ENCODE assay signal across 8 cellular contexts in genomic region chr17:74768069-74768762, GRCh38. TPM values are rescaled to one million over a fixed set of nuclear protein-coding genes. Genes with fewer than 3 reads are reported as not detected.
A peak's percentile ranks its signal among the peaks of the same experiment; 100 is the strongest.
DNase-seq lines count a peak whose midpoint lies in the region; ATAC-seq lines count a peak whose summit lies in the region.
"Had no signal": no experiment of that assay in that cellular context is flagged by ENCODE, and none has a peak within 500 bp of the region (broad histone marks: within the 10 kb centered on the region; RNA-seq: fewer than 3 reads in every experiment).

No MANE protein-coding gene starts in this region.

- peak overlapping the region; percentile 23 for H3K9ac ChIP-seq in adipocyte (ENCODE audit: low read length)

- peak; percentile 50 to 53 for ATAC-seq in right cardiac atrium

- DNase-seq in HT1080 (ENCODE audit: low read depth), result peak; percentile 68
- no peak for DNase-seq in adipocyte (ENCODE audit: low read depth)
- peak; percentile 70 to 81 (median 79) for DNase-seq in right cardiac atrium
- DNase-seq in stromal cell of bone marrow (ENCODE audit: low read depth), result peak; percentile 62
- DNase-seq in NCI-H1092 (lab: John Stamatoyannopoulos, UW), result no peak
- DNase-seq in stimulated activated CD4-positive, alpha-beta T cell treated with anti-CD3 and anti-CD28 coated beads, Interleukin-4, amount 100 ng/mL, for 24 hours, result no peak
- DNase-seq in HPDE6-E6E7 (ENCODE audit: extremely low spot score), result no peak

- peaks cover 38% of the 10 kb centered on the region for H3K36me3 ChIP-seq in adipocyte (ENCODE audit: control insufficient read depth, insufficient read depth, low read length, severe bottlenecking)

- no peak overlapping the region for H3K4me3 ChIP-seq in adipocyte (ENCODE audit: low read length)
- H3K4me3 ChIP-seq in right cardiac atrium (ENCODE audit: low read length), result no peak overlapping the region
- H3K4me3 ChIP-seq: Peyer's patch had no signal

- no peaks in the 10 kb centered on the region for H3K9me3 ChIP-seq in adipocyte (ENCODE audit: control insufficient read depth, low read length)
- no peaks in the 10 kb centered on the region for H3K9me3 ChIP-seq in right cardiac atrium (ENCODE audit: control insufficient read depth, low read length)
- H3K9me3 ChIP-seq: Peyer's patch had no signal

- H3K27me3 ChIP-seq in adipocyte (replicated peaks; ENCODE audit: control insufficient read depth, insufficient read depth, low read length), result no peaks in the 10 kb centered on the region
- H3K27me3 ChIP-seq in right cardiac atrium (ENCODE audit: control insufficient read depth, insufficient read depth), result no peaks in the 10 kb centered on the region
- H3K27me3 ChIP-seq: Peyer's patch had no signal

- 49% methylated on average over 17 of the region's 17 CpGs for WGBS in right cardiac atrium

- intact Hi-C loops in right cardiac atrium (cut with DNase I), result no loop called here

- H3K27ac ChIP-seq in right cardiac atrium (ENCODE audit: low read length), result peak overlapping the region; percentile 16

- H3K4me1 ChIP-seq in adipocyte (ENCODE audit: control insufficient read depth, insufficient read depth, low read length), result peaks cover 14% of the 10 kb centered on the region
- H3K4me1 ChIP-seq in right cardiac atrium (ENCODE audit: control insufficient read depth, insufficient read depth, low read length), result no peaks in the 10 kb centered on the region

RNA-seq across cellular contexts. Expression of gene NAT9, which starts 7.9 kb away (rescaled TPM):
- total RNA-seq in HT1080 (2014; rRNA removed; shearing (Covaris generic)), result 21.9 and 32.6 TPM in 2 replicates
- polyA plus RNA-seq in HT1080 (2015; cell fraction: cytosol; rRNA removed), result 18.6 and 23.2 TPM in 2 replicates
- polyA plus RNA-seq in HT1080 (2015; cell fraction: nucleus; rRNA removed), result 219 and 223 TPM in 2 replicates
- total RNA-seq in right cardiac atrium, result 10 to 100 TPM; 21.7 to 31.1 (median 25.0) TPM
- polyA plus RNA-seq in right cardiac atrium, result 16.8 TPM

RNA-seq across cellular contexts. Expression of gene NHERF1, which starts 19.8 kb away (rescaled TPM):
- 32.8 and 41.8 TPM in 2 replicates for total RNA-seq in HT1080 (2014; rRNA removed; shearing (Covaris generic))
- polyA plus RNA-seq in HT1080 (2015; cell fraction: cytosol; rRNA removed), result 38.2 and 42.8 TPM in 2 replicates
- polyA plus RNA-seq in HT1080 (2015; cell fraction: nucleus; rRNA removed), result 30.6 and 31.5 TPM in 2 replicates
- total RNA-seq in right cardiac atrium, result 10 to 100 TPM in 2 of 4 donors, 1 to 10 TPM in 2; 6.1 to 11.6 (median 9.7) TPM
- polyA plus RNA-seq in right cardiac atrium, result 7.2 TPM

RNA-seq across cellular contexts. Expression of gene RAB37, which starts 31.2 kb away (rescaled TPM):
- 0.11 and 0.20 TPM in 2 replicates for total RNA-seq in HT1080 (2014; rRNA removed; shearing (Covaris generic))
- polyA plus RNA-seq in HT1080 (2015; cell fraction: cytosol; rRNA removed), result 0.19 and 0.43 TPM in 2 replicates
- 0.26 and 0.57 TPM in 2 replicates for polyA plus RNA-seq in HT1080 (2015; cell fraction: nucleus; rRNA removed)
- total RNA-seq in right cardiac atrium, result 1 to 10 TPM; 1.1 to 3.4 (median 1.2) TPM
- polyA plus RNA-seq in right cardiac atrium, result 1.5 TPM

RNA-seq across cellular contexts. Expression of gene CD300LF, which starts 55.5 kb away (rescaled TPM):
- total RNA-seq in HT1080 (2014; rRNA removed; shearing (Covaris generic)), result not detected in 2 replicates
- not detected in 2 replicates for polyA plus RNA-seq in HT1080 (2015; cell fraction: cytosol; rRNA removed)
- polyA plus RNA-seq in HT1080 (2015; cell fraction: nucleus; rRNA removed), result not detected in 2 replicates
- total RNA-seq in right cardiac atrium, result under 1 TPM in 3 of 4 donors, not detected in 1; 0.25 to 0.62 (median 0.34) TPM
- 0.05 TPM for polyA plus RNA-seq in right cardiac atrium

Comparison
In these comparisons a context has a peak if more than half of its experiments do, and no peak if none do; other contexts are left out.
1. DNase-seq: peak in HT1080 (single experiment), right cardiac atrium (3 of 3) and stromal cell of bone marrow (single experiment); none in adipocyte (single experiment), NCI-H1092 (single experiment), stimulated activated CD4-positive, alpha-beta T cell treated with anti-CD3 and anti-CD28 coated beads, Interleukin-4, amount 100 ng/mL, for 24 hours (single experiment) and HPDE6-E6E7 (single experiment).